ENCODE assay signal across 1 cellular context in genomic region chr6:13406781-13407180, GRCh38.
TF ChIP-seq lines count a peak whose summit lies in the region.

No MANE protein-coding gene starts in this region.

TF ChIP-seq in K562, 482 proteins besides CTCF, POLR2A, EP300 and RAD21 (continued from another document):
- TF ChIP-seq AFF1 (IDR thresholded peaks at IDR 0.05; ENCODE audit: low read depth in 1 of 2, partially characterized antibody in 2 of 2) (peak in 1 of 2 experiments; percentile 55), WHSC1 (IDR thresholded peaks at IDR 0.05; ENCODE audit: low read length) (no peak), SP1 (CRISPR knock-in tag; IDR thresholded peaks at IDR 0.05) (no peak), CEBPG (CRISPR knock-in tag; IDR thresholded peaks at IDR 0.05) (no peak), CEBPG (tag; conservative IDR thresholded peaks at IDR 0.05 in 1 of 2, IDR thresholded peaks at IDR 0.05 in 1 of 2) (no peak), ESRRB (CRISPR knock-in tag; IDR thresholded peaks at IDR 0.05; ENCODE audit: borderline replicate concordance) (no peak), ZNF277 (CRISPR knock-in tag; IDR thresholded peaks at IDR 0.05; ENCODE audit: borderline replicate concordance) (no peak), RBM25 (IDR thresholded peaks at IDR 0.05; ENCODE audit: low read depth, low read length, severe bottlenecking) (peak; percentile 58), SRF (CRISPR knock-in tag; IDR thresholded peaks at IDR 0.05) (no peak), MAZ (CRISPR knock-in tag; conservative IDR thresholded peaks at IDR 0.05 in 1 of 2, IDR thresholded peaks at IDR 0.05 in 1 of 2) (no peak), CUX1 (CRISPR knock-in tag; IDR thresholded peaks at IDR 0.05) (no peak), NFYB (IDR thresholded peaks at IDR 0.05; ENCODE audit: extremely low read depth, insufficient read length) (peak; percentile 96), MBD2 (IDR thresholded peaks at IDR 0.05; ENCODE audit: borderline replicate concordance, low read depth) (peak; percentile 60; the same call in 1 of the 2 replicates), ZNF780A (CRISPR knock-in tag; IDR thresholded peaks at IDR 0.05) (no peak), ZBED1 (IDR thresholded peaks at IDR 0.05) (no peak), STAT5B (CRISPR knock-in tag; IDR thresholded peaks at IDR 0.05) (no peak), MED1 (CRISPR knock-in tag; IDR thresholded peaks at IDR 0.05; ENCODE audit: borderline replicate concordance) (no peak), ZNF3 (CRISPR knock-in tag; IDR thresholded peaks at IDR 0.05) (no peak), CHCHD3 (CRISPR knock-in tag; IDR thresholded peaks at IDR 0.05) (no peak), MTF1 (CRISPR knock-in tag; IDR thresholded peaks at IDR 0.05; ENCODE audit: borderline replicate concordance) (no peak), HNRNPH1 (optimal IDR thresholded peaks at IDR 0.05; ENCODE audit: low read depth, low read length) (no peak), FOXP1 (CRISPR knock-in tag; IDR thresholded peaks at IDR 0.05) (no peak), E2F6 (IDR thresholded peaks at IDR 0.05; ENCODE audit: borderline replicate concordance in 1 of 2, extremely low read depth in 1 of 2, insufficient read depth in 1 of 2, insufficient read length in 1 of 2, low read depth in 1 of 2, low read length in 1 of 2, poor library complexity in 1 of 2, severe bottlenecking in 1 of 2) (no peak), NCOA2 (IDR thresholded peaks at IDR 0.05; ENCODE audit: partially characterized antibody in 2 of 2) (no peak)
- TF ChIP-seq, protein P1, sequence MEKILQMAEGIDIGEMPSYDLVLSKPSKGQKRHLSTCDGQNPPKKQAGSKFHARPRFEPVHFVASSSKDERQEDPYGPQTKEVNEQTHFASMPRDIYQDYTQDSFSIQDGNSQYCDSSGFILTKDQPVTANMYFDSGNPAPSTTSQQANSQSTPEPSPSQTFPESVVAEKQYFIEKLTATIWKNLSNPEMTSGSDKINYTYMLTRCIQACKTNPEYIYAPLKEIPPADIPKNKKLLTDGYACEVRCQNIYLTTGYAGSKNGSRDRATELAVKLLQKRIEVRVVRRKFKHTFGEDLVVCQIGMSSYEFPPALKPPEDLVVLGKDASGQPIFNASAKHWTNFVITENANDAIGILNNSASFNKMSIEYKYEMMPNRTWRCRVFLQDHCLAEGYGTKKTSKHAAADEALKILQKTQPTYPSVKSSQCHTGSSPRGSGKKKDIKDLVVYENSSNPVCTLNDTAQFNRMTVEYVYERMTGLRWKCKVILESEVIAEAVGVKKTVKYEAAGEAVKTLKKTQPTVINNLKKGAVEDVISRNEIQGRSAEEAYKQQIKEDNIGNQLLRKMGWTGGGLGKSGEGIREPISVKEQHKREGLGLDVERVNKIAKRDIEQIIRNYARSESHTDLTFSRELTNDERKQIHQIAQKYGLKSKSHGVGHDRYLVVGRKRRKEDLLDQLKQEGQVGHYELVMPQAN (IDR thresholded peaks at IDR 0.05; ENCODE audit: borderline replicate concordance) = no peak
- TF ChIP-seq, protein P2, sequence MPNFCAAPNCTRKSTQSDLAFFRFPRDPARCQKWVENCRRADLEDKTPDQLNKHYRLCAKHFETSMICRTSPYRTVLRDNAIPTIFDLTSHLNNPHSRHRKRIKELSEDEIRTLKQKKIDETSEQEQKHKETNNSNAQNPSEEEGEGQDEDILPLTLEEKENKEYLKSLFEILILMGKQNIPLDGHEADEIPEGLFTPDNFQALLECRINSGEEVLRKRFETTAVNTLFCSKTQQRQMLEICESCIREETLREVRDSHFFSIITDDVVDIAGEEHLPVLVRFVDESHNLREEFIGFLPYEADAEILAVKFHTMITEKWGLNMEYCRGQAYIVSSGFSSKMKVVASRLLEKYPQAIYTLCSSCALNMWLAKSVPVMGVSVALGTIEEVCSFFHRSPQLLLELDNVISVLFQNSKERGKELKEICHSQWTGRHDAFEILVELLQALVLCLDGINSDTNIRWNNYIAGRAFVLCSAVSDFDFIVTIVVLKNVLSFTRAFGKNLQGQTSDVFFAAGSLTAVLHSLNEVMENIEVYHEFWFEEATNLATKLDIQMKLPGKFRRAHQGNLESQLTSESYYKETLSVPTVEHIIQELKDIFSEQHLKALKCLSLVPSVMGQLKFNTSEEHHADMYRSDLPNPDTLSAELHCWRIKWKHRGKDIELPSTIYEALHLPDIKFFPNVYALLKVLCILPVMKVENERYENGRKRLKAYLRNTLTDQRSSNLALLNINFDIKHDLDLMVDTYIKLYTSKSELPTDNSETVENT (CRISPR knock-in tag; IDR thresholded peaks at IDR 0.05) = no peak
